8 cellular contexts compared by ENCODE assay signal in the genomic region with DNA sequence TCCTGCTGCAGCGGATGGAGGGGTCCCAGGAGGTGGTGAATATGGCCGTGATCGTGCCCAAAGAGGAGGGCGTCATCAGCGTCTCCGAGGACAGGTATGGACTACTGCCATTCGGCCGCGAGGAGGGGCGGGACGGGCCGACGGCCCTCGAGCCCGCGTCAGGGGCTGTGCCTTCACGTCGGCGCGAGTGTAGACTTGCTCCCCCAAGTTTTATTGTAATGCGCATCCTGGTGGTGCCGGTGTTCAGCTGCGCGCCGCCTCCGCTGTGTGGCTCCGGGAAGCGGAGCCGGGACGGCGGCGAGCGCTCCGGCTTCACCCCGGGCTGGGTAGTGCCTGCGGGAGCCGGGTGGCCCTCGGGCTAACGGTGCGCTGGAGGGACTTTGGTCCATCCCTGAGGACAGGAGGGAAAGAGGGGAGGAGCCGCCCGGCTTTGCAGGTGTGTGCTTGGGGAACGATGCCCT. TPM values are rescaled to one million over a fixed set of nuclear protein-coding genes. Genes with fewer than 3 reads are reported as not detected.
DNase-seq lines count a peak whose midpoint lies in the region; ATAC-seq, FAIRE-seq and TF ChIP-seq lines count a peak whose summit lies in the region.

No MANE protein-coding gene starts in this region.

- no peaks in the 10 kb centered on the region for H3K9me3 ChIP-seq in A549
- no peaks in the 10 kb centered on the region for H3K9me3 ChIP-seq in esophagus muscularis mucosa

- H3K4me1 Mint-ChIP-seq in naive B cell = peaks cover 31 to 39% (median 32%) of the 10 kb centered on the region in 3 donors

- H3K4me3 Mint-ChIP-seq in naive B cell = peak overlapping the region; percentile 91 to 100 (median 100)

- POLR2A ChIA-PET in A549 (lab: Yijun Ruan, JAX) = interaction anchor here (2.8 kb wide), 1 partner anchor 132 kb away, joined by 36 read pairs; the partner anchor contains the start of gene INTS6

- no peaks in the 10 kb centered on the region for H3K36me3 Mint-ChIP-seq in naive B cell

- no peaks in the 10 kb centered on the region for H3K27me3 ChIP-seq in esophagus muscularis mucosa

- no peaks in the 10 kb centered on the region for H3K27me3 Mint-ChIP-seq in naive B cell

- H3K4me3 ChIP-seq in A549 (peak overlapping the region; percentile 89), esophagus muscularis mucosa (peak overlapping the region; percentile 71 to 92 (median 86))

- H3K36me3 ChIP-seq in esophagus muscularis mucosa = no peaks in the 10 kb centered on the region

- CTCF ChIA-PET in A549 (lab: Yijun Ruan, JAX) = interaction anchor here (1.2 to 2.5 kb wide), 4 partner anchors 13 to 213 kb away, joined by 4 to 10 read pairs (median 6); no protein-coding TSS in a partner anchor

- peak overlapping the region; percentile 93 to 95 for H3K27ac ChIP-seq in A549
- peak overlapping the region; percentile 89 to 93 (median 90) for H3K27ac ChIP-seq in esophagus muscularis mucosa (replicated peaks in 1 of 4)

- FAIRE-seq in A549 (lab: Jason Lieb, UNC) = no peak

- peak in 1 of 2 experiments; percentile 9; a peak in 1 of 5 replicates for TF ChIP-seq RAD21 in A549 (conservative IDR thresholded peaks at IDR 0.05 in 1 of 2, IDR thresholded peaks at IDR 0.05 in 1 of 2)

- H3K4me1 ChIP-seq in A549 (peaks cover 42% of the 10 kb centered on the region; the same call in 2 of the 3 replicates), esophagus muscularis mucosa (peaks cover 14 to 35% (median 28%) of the 10 kb centered on the region in 4 donors)

- TF ChIP-seq POLR2A in A549 (IDR thresholded peaks at IDR 0.05; ENCODE audit: low read length) (no peak), esophagus muscularis mucosa (IDR thresholded peaks at IDR 0.05; ENCODE audit: low read depth) (no peak)

- TF ChIP-seq EP300 in A549 (IDR thresholded peaks at IDR 0.05) (no peak), esophagus muscularis mucosa (IDR thresholded peaks at IDR 0.05) (no peak)

- H3K4me2 ChIP-seq in A549 = peak overlapping the region; percentile 86

- TF ChIP-seq CTCF in A549 (IDR thresholded peaks at IDR 0.05) (no peak), esophagus muscularis mucosa (IDR thresholded peaks at IDR 0.05) (no peak)

- 0% methylated on average over 7 of the region's 43 CpGs for WGBS in A549 (ENCODE audit: missing lambda C conversion rate)
- WGBS in esophagus muscularis mucosa = 0% methylated on average over 5 of the region's 43 CpGs

- DNase-seq in A549 (ENCODE audit: low read depth in 1 of 2, low spot score in 1 of 2) (peak; percentile 17 to 66), NCI-H510A (lab: John Stamatoyannopoulos, UW) (peak; percentile 54), activated T-cell treated with anti-CD3 and anti-CD28 coated beads for 48 hours (ENCODE audit: low read depth) (peak; percentile 57), esophagus muscularis mucosa (ENCODE audit: extremely low spot score) (no peak), naive B cell (peak; percentile 81)
- peak in 5 of 6 experiments; percentile 63 to 89 (median 75) for DNase-seq in stimulated activated naive CD4-positive, alpha-beta T cell (lab: John Stamatoyannopoulos, UW)

- peak; percentile 64 to 76 for ATAC-seq in A549
- ATAC-seq in GM18508 (IDR thresholded peaks at IDR 0.05; ENCODE audit: insufficient read depth, unreplicated experiment) = peak; percentile 13
- peak; percentile 20 for ATAC-seq in HG03025 (IDR thresholded peaks at IDR 0.05; ENCODE audit: low FRiP score, unreplicated experiment)
- ATAC-seq in naive B cell (ENCODE audit: low read depth in 2 of 2) = peak; percentile 50 to 55

- H3K9me3 Mint-ChIP-seq in naive B cell = no peaks in the 10 kb centered on the region

- intact Hi-C loops in esophagus muscularis mucosa (cut with DNase I) = loop anchor here (5.0 to 10.0 kb wide), 2 partner anchors 140 to 213 kb away; no protein-coding TSS in a partner anchor

- H3K27ac Mint-ChIP-seq in naive B cell = peak overlapping the region; percentile 91 to 100 (median 96)

TF ChIP-seq in A549, 52 proteins besides CTCF, POLR2A, EP300 and RAD21:
- TF ChIP-seq PHF8 (IDR thresholded peaks at IDR 0.05; ENCODE audit: borderline replicate concordance, low read depth) (0 out of 2 replicates have a peak, but pooled peaks have one; percentile 11), MAFK (IDR thresholded peaks at IDR 0.05; ENCODE audit: partially characterized antibody) (no peak), GATA3 (IDR thresholded peaks at IDR 0.05; ENCODE audit: borderline replicate concordance) (no peak), SREBF2 (IDR thresholded peaks at IDR 0.05) (no peak), MYC (IDR thresholded peaks at IDR 0.05; ENCODE audit: borderline replicate concordance, low read length) (no peak), EHF (CRISPR knock-in tag; IDR thresholded peaks at IDR 0.05) (no peak)
- TF ChIP-seq, protein P1, sequence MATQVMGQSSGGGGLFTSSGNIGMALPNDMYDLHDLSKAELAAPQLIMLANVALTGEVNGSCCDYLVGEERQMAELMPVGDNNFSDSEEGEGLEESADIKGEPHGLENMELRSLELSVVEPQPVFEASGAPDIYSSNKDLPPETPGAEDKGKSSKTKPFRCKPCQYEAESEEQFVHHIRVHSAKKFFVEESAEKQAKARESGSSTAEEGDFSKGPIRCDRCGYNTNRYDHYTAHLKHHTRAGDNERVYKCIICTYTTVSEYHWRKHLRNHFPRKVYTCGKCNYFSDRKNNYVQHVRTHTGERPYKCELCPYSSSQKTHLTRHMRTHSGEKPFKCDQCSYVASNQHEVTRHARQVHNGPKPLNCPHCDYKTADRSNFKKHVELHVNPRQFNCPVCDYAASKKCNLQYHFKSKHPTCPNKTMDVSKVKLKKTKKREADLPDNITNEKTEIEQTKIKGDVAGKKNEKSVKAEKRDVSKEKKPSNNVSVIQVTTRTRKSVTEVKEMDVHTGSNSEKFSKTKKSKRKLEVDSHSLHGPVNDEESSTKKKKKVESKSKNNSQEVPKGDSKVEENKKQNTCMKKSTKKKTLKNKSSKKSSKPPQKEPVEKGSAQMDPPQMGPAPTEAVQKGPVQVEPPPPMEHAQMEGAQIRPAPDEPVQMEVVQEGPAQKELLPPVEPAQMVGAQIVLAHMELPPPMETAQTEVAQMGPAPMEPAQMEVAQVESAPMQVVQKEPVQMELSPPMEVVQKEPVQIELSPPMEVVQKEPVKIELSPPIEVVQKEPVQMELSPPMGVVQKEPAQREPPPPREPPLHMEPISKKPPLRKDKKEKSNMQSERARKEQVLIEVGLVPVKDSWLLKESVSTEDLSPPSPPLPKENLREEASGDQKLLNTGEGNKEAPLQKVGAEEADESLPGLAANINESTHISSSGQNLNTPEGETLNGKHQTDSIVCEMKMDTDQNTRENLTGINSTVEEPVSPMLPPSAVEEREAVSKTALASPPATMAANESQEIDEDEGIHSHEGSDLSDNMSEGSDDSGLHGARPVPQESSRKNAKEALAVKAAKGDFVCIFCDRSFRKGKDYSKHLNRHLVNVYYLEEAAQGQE (IDR thresholded peaks at IDR 0.05) = no peak
- TF ChIP-seq, protein P2, sequence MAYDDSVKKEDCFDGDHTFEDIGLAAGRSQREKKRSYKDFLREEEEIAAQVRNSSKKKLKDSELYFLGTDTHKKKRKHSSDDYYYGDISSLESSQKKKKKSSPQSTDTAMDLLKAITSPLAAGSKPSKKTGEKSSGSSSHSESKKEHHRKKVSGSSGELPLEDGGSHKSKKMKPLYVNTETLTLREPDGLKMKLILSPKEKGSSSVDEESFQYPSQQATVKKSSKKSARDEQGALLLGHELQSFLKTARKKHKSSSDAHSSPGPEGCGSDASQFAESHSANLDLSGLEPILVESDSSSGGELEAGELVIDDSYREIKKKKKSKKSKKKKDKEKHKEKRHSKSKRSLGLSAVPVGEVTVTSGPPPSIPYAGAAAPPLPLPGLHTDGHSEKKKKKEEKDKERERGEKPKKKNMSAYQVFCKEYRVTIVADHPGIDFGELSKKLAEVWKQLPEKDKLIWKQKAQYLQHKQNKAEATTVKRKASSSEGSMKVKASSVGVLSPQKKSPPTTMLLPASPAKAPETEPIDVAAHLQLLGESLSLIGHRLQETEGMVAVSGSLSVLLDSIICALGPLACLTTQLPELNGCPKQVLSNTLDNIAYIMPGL (CRISPR knock-in tag; IDR thresholded peaks at IDR 0.05; ENCODE audit: borderline replicate concordance) = no peak
TF ChIP-seq in A549: peak in this region for 1.

RNA-seq across cellular contexts. Expression of gene WDFY2, which starts 0.5 kb away (rescaled TPM):
- 8.5 TPM in 2 replicates for polyA plus RNA-seq in A549 (2011; rRNA removed)
- 2.4 and 2.8 TPM in 2 replicates for polyA plus RNA-seq in A549 (2012; cell fraction: cytosol; rRNA removed)
- 6.4 and 8.8 TPM in 2 replicates for polyA plus RNA-seq in A549 (2012; cell fraction: nucleus; rRNA removed)
- polyA plus RNA-seq in A549 (2017; fragmentation: RNase III; extraction: RNeasy Plus Mini Kit Qiagen cat#74134 plus additional on column Dnase treatment) = 5.2 to 6.6 TPM (median 6.3 TPM) in 3 replicates
- 12.6 and 16.8 TPM in 2 replicates for polyA minus RNA-seq in A549 (2011; rRNA and poly(A)+ RNA removed)
- 1 to 10 TPM; 4.7 to 8.7 (median 5.7) TPM for total RNA-seq in esophagus muscularis mucosa
- polyA plus RNA-seq in naive B cell (ENCODE audit: low read depth in 6 of 6) = 10 to 100 TPM in 1 of 6 donors, 1 to 10 TPM in 5; 7.6 to 13.6 (median 8.0) TPM

Comparison
In these comparisons a context has a peak if more than half of its experiments do, and no peak if none do; other contexts are left out.
1. ATAC-seq: peak in every context shown above with its lines; median percentile 70 in A549; 52 in naive B cell; 20 in HG03025; 13 in GM18508.